Comparison of ENCODE assay signal across 1 cellular context in genomic region chr3:152268501-152269422, GRCh38.
TF ChIP-seq lines count a peak whose summit lies in the region.

Gene MBNL1 (plus strand): TSS chr3:152268929. CDS start chr3:152300194, 31,265 bp downstream.

TF ChIP-seq in HepG2, 621 proteins besides CTCF, POLR2A, EP300 and RAD21 (continued from another document and continues in another):
- no peak for TF ChIP-seq KIAA2018 (CRISPR knock-in tag; IDR thresholded peaks at IDR 0.05; ENCODE audit: borderline replicate concordance)
- TF ChIP-seq SP2 (CRISPR knock-in tag; IDR thresholded peaks at IDR 0.05) = no peak
- TF ChIP-seq MBD4 (IDR thresholded peaks at IDR 0.05; ENCODE audit: borderline replicate concordance, low read length) = no peak
- peak; percentile 41; the same call in 1 of the 2 replicates for TF ChIP-seq ZIK1 (CRISPR knock-in tag; IDR thresholded peaks at IDR 0.05; ENCODE audit: borderline replicate concordance, low read depth)
- TF ChIP-seq NCOR1 (IDR thresholded peaks at IDR 0.05; ENCODE audit: borderline replicate concordance, low read length) = no peak
- no peak; the same call in 1 of the 2 replicates for TF ChIP-seq E2F1 (CRISPR knock-in tag; IDR thresholded peaks at IDR 0.05)
- TF ChIP-seq ZNF883 (CRISPR knock-in tag; IDR thresholded peaks at IDR 0.05; ENCODE audit: not compliant biosample characterization) = peak; percentile 70
- TF ChIP-seq RARG (CRISPR knock-in tag; IDR thresholded peaks at IDR 0.05; ENCODE audit: low read depth) = no peak
- no peak for TF ChIP-seq CEBPB (IDR thresholded peaks at IDR 0.05; ENCODE audit: borderline replicate concordance, low read depth, low read length)
- no peak for TF ChIP-seq STAG1 (CRISPR knock-in tag; IDR thresholded peaks at IDR 0.05)
- peak; percentile 79; the same call in 1 of the 2 replicates for TF ChIP-seq ZNF615 (CRISPR knock-in tag; IDR thresholded peaks at IDR 0.05; ENCODE audit: borderline replicate concordance)
- peak; percentile 27; the same call in 1 of the 2 replicates for TF ChIP-seq ZNF430 (CRISPR knock-in tag; IDR thresholded peaks at IDR 0.05)
- TF ChIP-seq TP53 (CRISPR knock-in tag; conservative IDR thresholded peaks at IDR 0.05) = peak; percentile 56; the same call in 1 of the 2 replicates
- peak; percentile 56; the same call in 1 of the 2 replicates for TF ChIP-seq PITX1 (CRISPR knock-in tag; IDR thresholded peaks at IDR 0.05)
- peak; percentile 45 for TF ChIP-seq ZNF768 (CRISPR knock-in tag; IDR thresholded peaks at IDR 0.05)
- TF ChIP-seq PTBP1 (IDR thresholded peaks at IDR 0.05; ENCODE audit: low read depth, low read length, poor library complexity, severe bottlenecking) = no peak
- TF ChIP-seq YY1 (IDR thresholded peaks at IDR 0.05; ENCODE audit: insufficient read depth, insufficient replicate concordance, low read depth, low read length) = peak; percentile 20
- no peak for TF ChIP-seq XBP1 (CRISPR knock-in tag; IDR thresholded peaks at IDR 0.05)
- no peak for TF ChIP-seq NCOA5 (CRISPR knock-in tag; IDR thresholded peaks at IDR 0.05)
- peak; percentile 67 for TF ChIP-seq ZFY (CRISPR knock-in tag; IDR thresholded peaks at IDR 0.05)
- no peak for TF ChIP-seq ZKSCAN1 (IDR thresholded peaks at IDR 0.05; ENCODE audit: low read length)
- TF ChIP-seq ZNF816 (CRISPR knock-in tag; IDR thresholded peaks at IDR 0.05; ENCODE audit: borderline replicate concordance) = 0 out of 2 replicates have a peak, but pooled peaks have one; percentile 70
- no peak for TF ChIP-seq FOXK2 (IDR thresholded peaks at IDR 0.05)
- no peak for TF ChIP-seq CENPX (CRISPR knock-in tag; IDR thresholded peaks at IDR 0.05)
- TF ChIP-seq ZNF792 (CRISPR knock-in tag; IDR thresholded peaks at IDR 0.05) = peak; percentile 89; the same call in 1 of the 2 replicates
- TF ChIP-seq TEAD2 (CRISPR knock-in tag; IDR thresholded peaks at IDR 0.05) = peak; percentile 17; the same call in 1 of the 2 replicates
- TF ChIP-seq ZNF782 (CRISPR knock-in tag; IDR thresholded peaks at IDR 0.05; ENCODE audit: borderline replicate concordance) = peak; percentile 23; the same call in 1 of the 2 replicates
- no peak; the same call in none of the 2 replicates for TF ChIP-seq HDAC1 (CRISPR knock-in tag; IDR thresholded peaks at IDR 0.05)
- TF ChIP-seq, protein P1, sequence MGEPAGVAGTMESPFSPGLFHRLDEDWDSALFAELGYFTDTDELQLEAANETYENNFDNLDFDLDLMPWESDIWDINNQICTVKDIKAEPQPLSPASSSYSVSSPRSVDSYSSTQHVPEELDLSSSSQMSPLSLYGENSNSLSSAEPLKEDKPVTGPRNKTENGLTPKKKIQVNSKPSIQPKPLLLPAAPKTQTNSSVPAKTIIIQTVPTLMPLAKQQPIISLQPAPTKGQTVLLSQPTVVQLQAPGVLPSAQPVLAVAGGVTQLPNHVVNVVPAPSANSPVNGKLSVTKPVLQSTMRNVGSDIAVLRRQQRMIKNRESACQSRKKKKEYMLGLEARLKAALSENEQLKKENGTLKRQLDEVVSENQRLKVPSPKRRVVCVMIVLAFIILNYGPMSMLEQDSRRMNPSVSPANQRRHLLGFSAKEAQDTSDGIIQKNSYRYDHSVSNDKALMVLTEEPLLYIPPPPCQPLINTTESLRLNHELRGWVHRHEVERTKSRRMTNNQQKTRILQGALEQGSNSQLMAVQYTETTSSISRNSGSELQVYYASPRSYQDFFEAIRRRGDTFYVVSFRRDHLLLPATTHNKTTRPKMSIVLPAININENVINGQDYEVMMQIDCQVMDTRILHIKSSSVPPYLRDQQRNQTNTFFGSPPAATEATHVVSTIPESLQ (CRISPR knock-in tag; conservative IDR thresholded peaks at IDR 0.05) = no peak
- TF ChIP-seq TBX3 (IDR thresholded peaks at IDR 0.05; ENCODE audit: borderline replicate concordance) = no peak
- no peak for TF ChIP-seq ZNF674 (CRISPR knock-in tag; IDR thresholded peaks at IDR 0.05; ENCODE audit: low read depth)
- no peak for TF ChIP-seq ZNF570 (CRISPR knock-in tag; IDR thresholded peaks at IDR 0.05; ENCODE audit: borderline replicate concordance)
- TF ChIP-seq ZNF670 (CRISPR knock-in tag; IDR thresholded peaks at IDR 0.05; ENCODE audit: borderline replicate concordance) = no peak; the same call in 1 of the 2 replicates
- TF ChIP-seq ZNF841 (CRISPR knock-in tag; IDR thresholded peaks at IDR 0.05; ENCODE audit: borderline replicate concordance) = 0 out of 2 replicates have a peak, but pooled peaks have one; percentile 20
- TF ChIP-seq ZNF34 (CRISPR knock-in tag; IDR thresholded peaks at IDR 0.05; ENCODE audit: borderline replicate concordance) = no peak
- TF ChIP-seq RORA (CRISPR knock-in tag; IDR thresholded peaks at IDR 0.05) = no peak
- TF ChIP-seq NFRKB (IDR thresholded peaks at IDR 0.05) = no peak
- no peak; the same call in 1 of the 2 replicates for TF ChIP-seq NRL (CRISPR knock-in tag; IDR thresholded peaks at IDR 0.05; ENCODE audit: borderline replicate concordance)
- peak; percentile 72; the same call in 1 of the 2 replicates for TF ChIP-seq PRMT3 (CRISPR knock-in tag; IDR thresholded peaks at IDR 0.05; ENCODE audit: borderline replicate concordance, low read depth)
- TF ChIP-seq, protein P2, sequence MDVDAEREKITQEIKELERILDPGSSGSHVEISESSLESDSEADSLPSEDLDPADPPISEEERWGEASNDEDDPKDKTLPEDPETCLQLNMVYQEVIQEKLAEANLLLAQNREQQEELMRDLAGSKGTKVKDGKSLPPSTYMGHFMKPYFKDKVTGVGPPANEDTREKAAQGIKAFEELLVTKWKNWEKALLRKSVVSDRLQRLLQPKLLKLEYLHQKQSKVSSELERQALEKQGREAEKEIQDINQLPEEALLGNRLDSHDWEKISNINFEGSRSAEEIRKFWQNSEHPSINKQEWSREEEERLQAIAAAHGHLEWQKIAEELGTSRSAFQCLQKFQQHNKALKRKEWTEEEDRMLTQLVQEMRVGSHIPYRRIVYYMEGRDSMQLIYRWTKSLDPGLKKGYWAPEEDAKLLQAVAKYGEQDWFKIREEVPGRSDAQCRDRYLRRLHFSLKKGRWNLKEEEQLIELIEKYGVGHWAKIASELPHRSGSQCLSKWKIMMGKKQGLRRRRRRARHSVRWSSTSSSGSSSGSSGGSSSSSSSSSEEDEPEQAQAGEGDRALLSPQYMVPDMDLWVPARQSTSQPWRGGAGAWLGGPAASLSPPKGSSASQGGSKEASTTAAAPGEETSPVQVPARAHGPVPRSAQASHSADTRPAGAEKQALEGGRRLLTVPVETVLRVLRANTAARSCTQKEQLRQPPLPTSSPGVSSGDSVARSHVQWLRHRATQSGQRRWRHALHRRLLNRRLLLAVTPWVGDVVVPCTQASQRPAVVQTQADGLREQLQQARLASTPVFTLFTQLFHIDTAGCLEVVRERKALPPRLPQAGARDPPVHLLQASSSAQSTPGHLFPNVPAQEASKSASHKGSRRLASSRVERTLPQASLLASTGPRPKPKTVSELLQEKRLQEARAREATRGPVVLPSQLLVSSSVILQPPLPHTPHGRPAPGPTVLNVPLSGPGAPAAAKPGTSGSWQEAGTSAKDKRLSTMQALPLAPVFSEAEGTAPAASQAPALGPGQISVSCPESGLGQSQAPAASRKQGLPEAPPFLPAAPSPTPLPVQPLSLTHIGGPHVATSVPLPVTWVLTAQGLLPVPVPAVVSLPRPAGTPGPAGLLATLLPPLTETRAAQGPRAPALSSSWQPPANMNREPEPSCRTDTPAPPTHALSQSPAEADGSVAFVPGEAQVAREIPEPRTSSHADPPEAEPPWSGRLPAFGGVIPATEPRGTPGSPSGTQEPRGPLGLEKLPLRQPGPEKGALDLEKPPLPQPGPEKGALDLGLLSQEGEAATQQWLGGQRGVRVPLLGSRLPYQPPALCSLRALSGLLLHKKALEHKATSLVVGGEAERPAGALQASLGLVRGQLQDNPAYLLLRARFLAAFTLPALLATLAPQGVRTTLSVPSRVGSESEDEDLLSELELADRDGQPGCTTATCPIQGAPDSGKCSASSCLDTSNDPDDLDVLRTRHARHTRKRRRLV (CRISPR knock-in tag; IDR thresholded peaks at IDR 0.05) = no peak; the same call in 1 of the 2 replicates
- peak; percentile 29; the same call in 1 of the 2 replicates for TF ChIP-seq ZNF543 (CRISPR knock-in tag; IDR thresholded peaks at IDR 0.05)
- 0 out of 2 replicates have a peak, but pooled peaks have one; percentile 24 for TF ChIP-seq ZNF296 (CRISPR knock-in tag; conservative IDR thresholded peaks at IDR 0.05)
- no peak for TF ChIP-seq HNRNPH1 (optimal IDR thresholded peaks at IDR 0.05; ENCODE audit: low read depth, low read length)
- TF ChIP-seq HMG20B (CRISPR knock-in tag; conservative IDR thresholded peaks at IDR 0.05) = 0 out of 2 replicates have a peak, but pooled peaks have one; percentile 22
- peak; percentile 57 for TF ChIP-seq MEIS2 (CRISPR knock-in tag; IDR thresholded peaks at IDR 0.05)
